8 cellular contexts compared by ENCODE assay signal in the genomic region with DNA sequence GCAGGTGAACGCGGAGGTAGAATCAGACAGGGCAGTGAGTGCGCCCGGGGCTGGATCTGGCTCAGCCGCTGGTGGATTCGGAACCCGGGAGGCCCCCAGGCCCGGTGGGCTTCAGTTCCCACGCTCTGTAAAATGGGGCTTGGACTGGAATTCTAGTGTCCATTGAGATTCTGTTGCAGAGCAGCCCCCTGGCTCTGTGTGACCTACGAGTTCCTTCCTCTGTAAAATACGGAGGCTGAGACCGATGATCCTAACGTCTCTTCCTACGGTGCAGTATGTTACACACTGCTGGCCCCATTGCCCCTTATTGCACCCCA. TPM values are rescaled to one million over a fixed set of nuclear protein-coding genes. Genes with fewer than 3 reads are reported as not detected.
DNase-seq lines count a peak whose midpoint lies in the region; ATAC-seq and TF ChIP-seq lines count a peak whose summit lies in the region.

No MANE protein-coding gene starts in this region.

- peak overlapping the region; percentile 62 for H3K4me3 ChIP-seq in iPS DF 6.9 (ENCODE audit: low read length)

- POLR2A ChIA-PET in WTC11 (lab: Charles Lee) = interaction anchor here (1.2 to 1.4 kb wide), 2 partner anchors 15 to 78 kb away, joined by 9 to 10 read pairs; a partner anchor contains a TSS

- DNase-seq in NCI-H146 (lab: John Stamatoyannopoulos, UW) (peak; percentile 56), NCI-H146 treated with DMSO at 0.1 percent for 48 hours (lab: John Stamatoyannopoulos, UW; ENCODE audit: unreplicated experiment) (no peak), WTC11 (ENCODE audit: low spot score) (no peak), iPS DF 6.9 (ENCODE audit: low read depth, low spot score) (no peak), NCI-H1694 (lab: John Stamatoyannopoulos, UW) (no peak), posterior vena cava (ENCODE audit: low spot score) (no peak)
- DNase-seq in stimulated activated naive CD8-positive, alpha-beta T cell treated with anti-CD3 and anti-CD28 coated beads, Interleukin-15, Interleukin-2, amounts not matched to agents 100 U/mL and 50 U/mL, for 24 hours = no peak

- intact Hi-C loops in posterior vena cava (cut with DNase I) = loop anchor here in 1 of 2 donors (2.0 to 5.0 kb wide), 2 partner anchors 53 to 236 kb away; no protein-coding TSS in a partner anchor

- CTCF ChIA-PET in WTC11 (lab: Charles Lee) = interaction anchor here (0.5 to 5.4 kb wide), 41 partner anchors 8 to 707 kb away, joined by 3 to 122 read pairs (median 6); a partner anchor contains a TSS

- H3K27me3 ChIP-seq in iPS DF 6.9 (ENCODE audit: control insufficient read depth, insufficient read depth, low read length) = peaks cover 10% of the 10 kb centered on the region; the same call in 1 of the 2 replicates

- H3K27me3 Mint-ChIP-seq in WTC11 (ENCODE audit: low read depth) = peaks cover 41% of the 10 kb centered on the region

- H3K9me3 ChIP-seq in iPS DF 6.9 (ENCODE audit: control insufficient read depth, insufficient read depth, low read length) = no peaks in the 10 kb centered on the region

- H3K27ac Mint-ChIP-seq in WTC11 = no peak overlapping the region

- H3K4me1 Mint-ChIP-seq in WTC11 = peaks cover 5% of the 10 kb centered on the region

- no peaks in the 10 kb centered on the region for H3K36me3 Mint-ChIP-seq in WTC11

- WGBS in iPS DF 6.9 (ENCODE audit: insufficient coverage, insufficient read length) = no CpG with 5 or more reads among the region's 14 CpGs

- no peak overlapping the region for H3K27ac ChIP-seq in iPS DF 6.9 (ENCODE audit: low read length)

- no peaks in the 10 kb centered on the region for H3K36me3 ChIP-seq in iPS DF 6.9 (ENCODE audit: control insufficient read depth, insufficient read depth, low read length)

- ATAC-seq in WTC11 (no peak), GM21515 (IDR thresholded peaks at IDR 0.05; ENCODE audit: unreplicated experiment) (no peak)
- ATAC-seq in stimulated activated naive CD8-positive, alpha-beta T cell treated with anti-CD3 and anti-CD28 coated beads, Interleukin-15, Interleukin-2, amounts not matched to agents 100 U/mL and 50 U/mL, for 24 hours = peak; percentile 0

- no peaks in the 10 kb centered on the region for H3K9me3 Mint-ChIP-seq in WTC11

- TF ChIP-seq CTCF in WTC11 (IDR thresholded peaks at IDR 0.05) = no peak

- H3K4me1 ChIP-seq in iPS DF 6.9 (ENCODE audit: control insufficient read depth, insufficient read depth, low read length) = no peaks in the 10 kb centered on the region

- peak overlapping the region; percentile 91 for H3K4me3 Mint-ChIP-seq in WTC11

TF ChIP-seq in WTC11, 78 proteins besides CTCF, POLR2A, EP300 and RAD21:
- 0 out of 2 replicates have a peak, but pooled peaks have one; percentile 3 for TF ChIP-seq ETV6 (CRISPR knock-in tag; IDR thresholded peaks at IDR 0.05)
- TF ChIP-seq NR1H2 (CRISPR knock-in tag; IDR thresholded peaks at IDR 0.05) = no peak
TF ChIP-seq in WTC11: peak in this region for 1.

RNA-seq across cellular contexts. Expression of a gene that starts 14.9 kb away (rescaled TPM):
- total RNA-seq in WTC11 (2021) = 34.8 to 43.4 TPM (median 42.3 TPM) in 3 replicates
- 10 to 100 TPM; 23.5 to 26.2 TPM for total RNA-seq in posterior vena cava

RNA-seq across cellular contexts. Expression of a gene that starts 29.1 kb away (rescaled TPM):
- 36.8 to 55.5 TPM (median 42.4 TPM) in 3 replicates for total RNA-seq in WTC11 (2021)
- total RNA-seq in posterior vena cava = 10 to 100 TPM; 40.7 to 42.8 TPM

RNA-seq across cellular contexts. Expression of a gene that starts 35.1 kb away (rescaled TPM):
- 30.3 to 38.3 TPM (median 37.7 TPM) in 3 replicates for total RNA-seq in WTC11 (2021)
- total RNA-seq in posterior vena cava = 10 to 100 TPM; 56.1 to 60.9 TPM

RNA-seq across cellular contexts. Expression of a gene that starts 51.9 kb away (rescaled TPM):
- total RNA-seq in WTC11 (2021) (59.4 to 68.1 TPM (median 61.4 TPM) in 3 replicates), posterior vena cava (10 to 100 TPM; 50.4 to 58.2 TPM)

RNA-seq across cellular contexts. Expression of a gene that starts 55.2 kb away (rescaled TPM):
- total RNA-seq in WTC11 (2021) (0.48 to 0.92 TPM (median 0.92 TPM) in 3 replicates), posterior vena cava (10 to 100 TPM; 10.0 to 15.2 TPM)
